26 cellular contexts compared by ENCODE assay signal in the genomic region with DNA sequence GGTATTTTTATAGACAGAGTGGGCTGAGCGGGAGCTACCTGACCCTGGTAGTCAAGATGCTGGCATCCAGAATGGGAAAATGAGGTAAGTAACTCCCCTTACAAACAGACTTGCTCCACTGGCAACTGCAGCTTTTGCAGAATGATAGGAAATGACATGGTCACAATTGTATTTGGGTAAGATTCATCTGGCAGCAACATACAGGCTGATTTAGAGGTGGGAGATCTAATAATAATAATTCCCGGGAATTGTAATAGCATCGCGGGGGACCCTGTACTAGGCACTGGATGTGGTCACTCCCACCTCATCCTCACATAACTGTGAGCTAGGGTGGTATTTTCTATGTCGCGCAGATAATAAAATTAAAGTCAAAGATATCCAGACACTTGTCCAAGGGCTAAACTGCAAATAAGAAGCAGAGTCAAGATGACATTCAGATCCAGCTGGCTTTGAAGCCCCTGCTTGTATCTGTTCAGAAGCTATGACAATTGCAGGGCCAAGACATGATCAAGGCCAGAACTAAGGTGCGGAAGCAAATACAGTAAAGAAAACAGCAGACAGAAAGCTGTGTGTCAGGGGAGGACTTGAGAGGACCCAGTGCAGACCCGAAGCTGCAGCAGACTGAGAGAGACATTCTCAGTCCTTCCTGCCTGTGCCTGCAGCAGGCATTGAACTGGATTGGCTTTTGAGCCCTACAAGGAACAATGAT.
"Had no signal": no experiment of that assay in that cellular context is flagged by ENCODE, and none has a peak within 500 bp of the region (broad histone marks: within the 10 kb centered on the region; RNA-seq: fewer than 3 reads in every experiment).

No MANE protein-coding gene starts in this region.

- H3K27me3 ChIP-seq: neutrophil, ovary, sigmoid colon, suprapubic skin, tibial artery had no signal

- H3K9me3 ChIP-seq: mucosa of descending colon, neutrophil, ovary, sigmoid colon, SK-N-SH, suprapubic skin, tibial artery had no signal

- H3K27ac ChIP-seq: neutrophil, ovary, suprapubic skin, tibial artery had no signal

- H3K9me3 Mint-ChIP-seq: activated CD4-positive, alpha-beta memory T cell treated with anti-CD3 and anti-CD28 coated beads for 36 hours; activated naive CD4-positive, alpha-beta T cell treated with anti-CD3 and anti-CD28 coated beads, Interleukin-2, amount 50 U/mL, for 24 hours had no signal

- H3K4me1 Mint-ChIP-seq: activated CD4-positive, alpha-beta T cell treated with anti-CD3 and anti-CD28 coated beads, Interleukin-2, amount 10 ng/mL, durations not matched to agents 24 days and 14 days; activated naive CD4-positive, alpha-beta T cell treated with anti-CD3 and anti-CD28 coated beads, Interleukin-2, amount 50 U/mL, for 24 hours; activated naive CD8-positive, alpha-beta T cell treated with anti-CD3 and anti-CD28 coated beads, Interleukin-2, amount 50 U/mL, for 24 hours; nephron; stimulated activated naive B cell treated with anti-CD40 and anti-IgM and Interleukin-4, amounts not matched to agents 10 μg/mL and 1 μg/mL and 100 μg/mL, for 72 hours had no signal

- ATAC-seq: activated naive CD8-positive, alpha-beta T cell treated with anti-CD3 and anti-CD28 coated beads, Interleukin-2, amount 50 U/mL, for 24 hours; effector memory CD8-positive, alpha-beta T cell; mucosa of descending colon; stimulated activated naive B cell treated with anti-CD40 and anti-IgM and Interleukin-4, amounts not matched to agents 10 μg/mL and 1 μg/mL and 100 μg/mL, for 72 hours had no signal

- H3K27me3 Mint-ChIP-seq: activated CD4-positive, alpha-beta memory T cell treated with anti-CD3 and anti-CD28 coated beads for 36 hours; activated CD4-positive, alpha-beta T cell treated with anti-CD3 and anti-CD28 coated beads, Interleukin-2, amount 10 ng/mL, durations not matched to agents 24 days and 14 days; activated naive CD4-positive, alpha-beta T cell treated with anti-CD3 and anti-CD28 coated beads, Interleukin-2, amount 50 U/mL, for 24 hours; effector memory CD8-positive, alpha-beta T cell; stimulated activated naive B cell treated with anti-CD40 and anti-IgM and Interleukin-4, amounts not matched to agents 10 μg/mL and 1 μg/mL and 100 μg/mL, for 72 hours had no signal

- H3K36me3 Mint-ChIP-seq: activated CD4-positive, alpha-beta memory T cell treated with anti-CD3 and anti-CD28 coated beads for 36 hours; activated naive CD4-positive, alpha-beta T cell treated with anti-CD3 and anti-CD28 coated beads, Interleukin-2, amount 50 U/mL, for 24 hours; stimulated activated naive B cell treated with anti-CD40 and anti-IgM and Interleukin-4, amounts not matched to agents 10 μg/mL and 1 μg/mL and 100 μg/mL, for 72 hours had no signal

- H3K27ac Mint-ChIP-seq: activated CD4-positive, alpha-beta memory T cell treated with anti-CD3 and anti-CD28 coated beads for 36 hours; activated CD4-positive, alpha-beta T cell treated with anti-CD3 and anti-CD28 coated beads, Interleukin-2, amount 10 ng/mL, durations not matched to agents 24 days and 14 days; activated naive CD4-positive, alpha-beta T cell treated with anti-CD3 and anti-CD28 coated beads, Interleukin-2, amount 50 U/mL, for 24 hours; activated naive CD8-positive, alpha-beta T cell treated with anti-CD3 and anti-CD28 coated beads, Interleukin-2, amount 50 U/mL, for 24 hours; activated T-helper 2 cell treated with anti-CD3 and anti-CD28 coated beads, Interferon-gamma antibody, Interleukin-2, Interleukin-4, amounts not matched to agents 10 μg/mL and 5 μg/mL and 100 μg/mL, durations not matched to agents 14 hours and 24 hours and 36 hours; effector memory CD8-positive, alpha-beta T cell; nephron; progenitor cell of endocrine pancreas; stimulated activated naive B cell treated with anti-CD40 and anti-IgM and Interleukin-4, amounts not matched to agents 10 μg/mL and 1 μg/mL and 100 μg/mL, for 72 hours; T-helper 1 cell treated with Interleukin-12 subunit alpha and Interleukin-12 subunit beta and Interleukin-4 antibody, amounts not matched to agents 30 μg/mL and 1 μg/mL, for 36 hours had no signal

- H3K4me1 ChIP-seq: sigmoid colon, suprapubic skin, tibial artery had no signal

- H3K4me3 Mint-ChIP-seq: activated CD4-positive, alpha-beta memory T cell treated with anti-CD3 and anti-CD28 coated beads for 36 hours; activated CD4-positive, alpha-beta T cell treated with anti-CD3 and anti-CD28 coated beads, Interleukin-2, amount 10 ng/mL, durations not matched to agents 24 days and 14 days; activated naive CD4-positive, alpha-beta T cell treated with anti-CD3 and anti-CD28 coated beads, Interleukin-2, amount 50 U/mL, for 24 hours; activated naive CD8-positive, alpha-beta T cell treated with anti-CD3 and anti-CD28 coated beads, Interleukin-2, amount 50 U/mL, for 24 hours; effector memory CD8-positive, alpha-beta T cell; nephron; stimulated activated naive B cell treated with anti-CD40 and anti-IgM and Interleukin-4, amounts not matched to agents 10 μg/mL and 1 μg/mL and 100 μg/mL, for 72 hours; T-helper 1 cell treated with Interleukin-12 subunit alpha and Interleukin-12 subunit beta and Interleukin-4 antibody, amounts not matched to agents 30 μg/mL and 1 μg/mL, for 36 hours had no signal

- H3K36me3 ChIP-seq: neutrophil, ovary, sigmoid colon, suprapubic skin, tibial artery had no signal

- H3K4me3 ChIP-seq: mucosa of descending colon, ovary, sigmoid colon, smooth muscle cell, suprapubic skin, tibial artery had no signal

- DNase-seq: activated CD4-positive, alpha-beta memory T cell treated with anti-CD3 and anti-CD28 coated beads for 36 hours; activated CD4-positive, alpha-beta T cell treated with anti-CD3 and anti-CD28 coated beads, Interleukin-2, amount 10 ng/mL, durations not matched to agents 24 days and 14 days; activated CD4-positive, CD25-positive, alpha-beta regulatory T cell treated with anti-CD3 and anti-CD28 coated beads, Interleukin-2, amount 50 U/mL, for 72 hours; activated naive CD8-positive, alpha-beta T cell treated with anti-CD3 and anti-CD28 coated beads, Interleukin-2, amount 50 U/mL, for 24 hours; activated T-cell treated with anti-CD3 and anti-CD28 coated beads, Interleukin-2, amount 50 U/mL, for 48 hours; effector memory CD8-positive, alpha-beta T cell; foreskin fibroblast; mesendoderm; mucosa of descending colon; ovary; retina; sigmoid colon; SK-N-SH; stimulated activated CD4-positive, alpha-beta T cell treated with anti-CD3 and anti-CD28 coated beads, Interleukin-2, amount 100 ng/mL, for 24 hours; stimulated activated naive B cell treated with anti-CD40 and anti-IgM and Interleukin-4, amounts not matched to agents 10 μg/mL and 1 μg/mL and 100 μg/mL, for 72 hours; SW 1271; T-helper 9 cell; tibial artery had no signal
